Comparison of ENCODE assay signal across 13 cellular contexts in the genomic region with DNA sequence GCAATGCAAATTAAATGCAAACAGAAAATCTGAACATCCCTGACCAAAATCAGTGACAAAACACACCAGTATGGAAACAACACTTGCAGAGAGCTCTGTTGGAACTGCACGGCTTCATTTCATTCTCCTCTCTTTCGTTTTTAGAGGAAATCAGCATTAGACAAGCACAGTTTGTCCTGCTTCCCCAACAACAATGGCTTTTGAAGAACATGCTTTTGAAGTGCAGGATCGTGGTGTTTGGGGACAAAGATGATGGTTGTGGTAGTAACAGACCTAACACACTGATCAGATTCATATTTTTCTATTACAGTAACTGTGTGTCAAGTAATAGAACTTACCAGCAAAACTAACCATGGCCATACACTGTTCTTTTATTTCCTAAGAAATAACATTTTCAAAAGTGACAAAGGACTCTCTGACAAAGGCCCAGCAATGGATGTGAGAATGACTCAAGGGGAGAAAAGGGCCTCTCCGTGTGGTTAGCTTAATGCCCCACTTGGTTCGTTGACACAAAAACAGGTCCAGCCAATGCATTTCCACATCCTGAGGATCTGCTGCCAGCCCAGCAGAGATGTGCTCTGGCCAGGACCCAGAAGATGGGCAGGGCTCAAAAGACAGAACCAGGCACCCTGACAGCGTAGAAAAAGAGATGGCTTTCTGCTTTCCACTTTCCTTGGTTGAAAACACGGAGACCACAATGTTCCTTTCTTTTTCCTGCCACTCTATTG.
DNase-seq lines count a peak whose midpoint lies in the region; ATAC-seq, FAIRE-seq and TF ChIP-seq lines count a peak whose summit lies in the region.
"Had no signal": no experiment of that assay in that cellular context is flagged by ENCODE, and none has a peak within 500 bp of the region (broad histone marks: within the 10 kb centered on the region; RNA-seq: fewer than 3 reads in every experiment).

No MANE protein-coding gene starts in this region.

- in situ Hi-C loops in KBM-7 (cut with MboI; ENCODE audit: low pct_unique_long_range_greater_than_20kb, low sequenced_read_pairs), result loop anchor here (25.0 kb wide), 1 partner anchor 539 kb away; no protein-coding TSS in a partner anchor
- in situ Hi-C loops in ACHN (cut with HindIII; ENCODE audit: low pct_ligation_motif_present, low pct_unique_long_range_greater_than_20kb, low sequenced_read_pairs), result no loop called here

- intact Hi-C loops in sciatic nerve (cut with DNase I), result loop anchor here (2.0 to 10.0 kb wide), 2 partner anchors 41 to 921 kb away; no protein-coding TSS in a partner anchor
- intact Hi-C loops in activated T-helper 1 cell treated with anti-CD3 and anti-CD28 coated beads, Interleukin-12 subunit alpha, Interleukin-12 subunit beta, Interleukin-2, Interleukin-4 antibody, amounts not matched to agents 30 ng/mL and 10 ng/mL and 1 ng/mL, durations not matched to agents 14 hours and 24 hours and 36 hours (cut with micrococcal nuclease), result no loop called here

- DNase-seq in GM12891 (ENCODE audit: insufficient read length, low spot score) (no peak), MG63 (peak; percentile 84), epidermal melanocyte (ENCODE audit: insufficient read length, low spot score) (peak; percentile 59), sciatic nerve (ENCODE audit: low spot score) (no peak), KBM-7 (no peak), ACHN (no peak)
- no peak for DNase-seq in activated T-helper 1 cell treated with anti-CD3 and anti-CD28 coated beads, Interleukin-12 subunit alpha, Interleukin-12 subunit beta, Interleukin-2, Interleukin-4 antibody, amounts not matched to agents 30 ng/mL and 10 ng/mL and 1 ng/mL, durations not matched to agents 14 hours and 24 hours and 36 hours (ENCODE audit: low spot score)
- DNase-seq: activated T-cell treated with anti-CD3 and anti-CD28 coated beads for 4 hours, NCI-H1436, occipital lobe had no signal

- no peak for TF ChIP-seq POLR2A in GM12891 (IDR thresholded peaks at IDR 0.05; ENCODE audit: low read depth, low read length)

- H3K36me3 Mint-ChIP-seq in activated T-helper 1 cell treated with anti-CD3 and anti-CD28 coated beads, Interleukin-12 subunit alpha, Interleukin-12 subunit beta, Interleukin-2, Interleukin-4 antibody, amounts not matched to agents 30 ng/mL and 10 ng/mL and 1 ng/mL, durations not matched to agents 14 hours and 24 hours and 36 hours (ENCODE audit: low read depth), result no peaks in the 10 kb centered on the region

- H3K4me1 Mint-ChIP-seq in activated T-helper 1 cell treated with anti-CD3 and anti-CD28 coated beads, Interleukin-12 subunit alpha, Interleukin-12 subunit beta, Interleukin-2, Interleukin-4 antibody, amounts not matched to agents 30 ng/mL and 10 ng/mL and 1 ng/mL, durations not matched to agents 14 hours and 24 hours and 36 hours (ENCODE audit: low read depth), result peaks cover 42% of the 10 kb centered on the region

- FAIRE-seq in GM12891 (lab: Jason Lieb, UNC), result peak; percentile 76
- FAIRE-seq: D721Med, keratinocyte had no signal

- no peak overlapping the region for H3K4me3 Mint-ChIP-seq in activated T-helper 1 cell treated with anti-CD3 and anti-CD28 coated beads, Interleukin-12 subunit alpha, Interleukin-12 subunit beta, Interleukin-2, Interleukin-4 antibody, amounts not matched to agents 30 ng/mL and 10 ng/mL and 1 ng/mL, durations not matched to agents 14 hours and 24 hours and 36 hours
- H3K4me3 Mint-ChIP-seq: central memory CD8-positive, alpha-beta T cell had no signal

- peak; percentile 53 for ATAC-seq in sciatic nerve

- no peaks in the 10 kb centered on the region for H3K27me3 ChIP-seq in MG63

- no peaks in the 10 kb centered on the region for H3K36me3 ChIP-seq in MG63

- no peaks in the 10 kb centered on the region for H3K9me3 ChIP-seq in MG63

- no peak overlapping the region for H3K4me3 ChIP-seq in MG63

- no peak overlapping the region for H3K27ac Mint-ChIP-seq in activated T-helper 1 cell treated with anti-CD3 and anti-CD28 coated beads, Interleukin-12 subunit alpha, Interleukin-12 subunit beta, Interleukin-2, Interleukin-4 antibody, amounts not matched to agents 30 ng/mL and 10 ng/mL and 1 ng/mL, durations not matched to agents 14 hours and 24 hours and 36 hours

- H3K9me3 Mint-ChIP-seq in activated T-helper 1 cell treated with anti-CD3 and anti-CD28 coated beads, Interleukin-12 subunit alpha, Interleukin-12 subunit beta, Interleukin-2, Interleukin-4 antibody, amounts not matched to agents 30 ng/mL and 10 ng/mL and 1 ng/mL, durations not matched to agents 14 hours and 24 hours and 36 hours, result no peaks in the 10 kb centered on the region
- H3K9me3 Mint-ChIP-seq: central memory CD8-positive, alpha-beta T cell had no signal

- no peaks in the 10 kb centered on the region for H3K27me3 Mint-ChIP-seq in activated T-helper 1 cell treated with anti-CD3 and anti-CD28 coated beads, Interleukin-12 subunit alpha, Interleukin-12 subunit beta, Interleukin-2, Interleukin-4 antibody, amounts not matched to agents 30 ng/mL and 10 ng/mL and 1 ng/mL, durations not matched to agents 14 hours and 24 hours and 36 hours (ENCODE audit: insufficient read depth)
- H3K27me3 Mint-ChIP-seq: central memory CD8-positive, alpha-beta T cell had no signal

TF ChIP-seq in GM12891, 5 proteins besides CTCF, POLR2A, EP300 and RAD21:
- TF ChIP-seq SPI1 (IDR thresholded peaks at IDR 0.05; ENCODE audit: low read depth, low read length), result no peak
- no peak for TF ChIP-seq PAX5 (IDR thresholded peaks at IDR 0.05; ENCODE audit: insufficient read depth, low read length, severe bottlenecking)
- no peak for TF ChIP-seq POLR2AphosphoS5 (IDR thresholded peaks at IDR 0.05; ENCODE audit: low read depth, low read length)
- TF ChIP-seq TAF1 (IDR thresholded peaks at IDR 0.05; ENCODE audit: low read depth, low read length), result no peak
- no peak for TF ChIP-seq POU2F2 (IDR thresholded peaks at IDR 0.05; ENCODE audit: low read depth, low read length)
TF ChIP-seq in GM12891: peak in this region for 0.

Comparison
In these comparisons a context has a peak if more than half of its experiments do, and no peak if none do; other contexts are left out.
1. DNase-seq: peak in MG63 (single experiment) and epidermal melanocyte (single experiment); none in GM12891 (single experiment), sciatic nerve (single experiment), activated T-helper 1 cell treated with anti-CD3 and anti-CD28 coated beads, Interleukin-12 subunit alpha, Interleukin-12 subunit beta, Interleukin-2, Interleukin-4 antibody, amounts not matched to agents 30 ng/mL and 10 ng/mL and 1 ng/mL, durations not matched to agents 14 hours and 24 hours and 36 hours (single experiment), KBM-7 (single experiment) and ACHN (single experiment).